In the genomic region with DNA sequence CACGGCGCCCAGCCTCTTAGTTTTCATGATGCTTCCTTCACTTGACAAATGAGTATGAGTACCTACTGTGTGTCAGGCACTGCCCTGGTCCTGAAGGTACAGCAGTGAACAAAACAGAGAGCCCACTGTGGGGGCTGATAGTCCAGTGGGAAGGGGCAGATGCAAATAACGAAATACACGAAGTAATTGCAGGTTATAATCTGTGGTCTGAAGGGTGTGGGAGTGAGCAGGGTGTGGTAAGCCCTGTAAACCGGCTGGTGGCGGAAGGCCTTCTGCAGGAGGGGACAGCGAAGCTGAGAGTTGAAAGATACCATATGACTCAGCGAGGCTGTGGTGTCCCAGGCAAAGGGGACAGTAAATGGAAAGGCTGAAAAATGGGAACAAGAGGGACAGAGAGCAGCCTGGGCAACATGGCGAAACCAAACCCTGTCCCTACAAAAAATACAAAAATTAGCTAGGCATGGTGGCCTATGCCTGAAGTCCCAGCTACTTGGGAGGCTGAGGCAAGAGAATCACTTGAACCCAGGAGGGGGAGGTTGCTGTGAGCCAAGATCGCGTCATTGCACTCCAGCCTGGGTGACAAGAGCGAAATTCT, we compare ENCODE assay signal across 9 cellular contexts.
DNase-seq lines count a peak whose midpoint lies in the region; ATAC-seq and TF ChIP-seq lines count a peak whose summit lies in the region.
"Had no signal": no experiment of that assay in that cellular context is flagged by ENCODE, and none has a peak within 500 bp of the region (broad histone marks: within the 10 kb centered on the region; RNA-seq: fewer than 3 reads in every experiment).

No MANE protein-coding gene starts in this region.

- H3K9me2 ChIP-seq in HCT116 (ENCODE audit: insufficient read depth), result no peaks in the 10 kb centered on the region

- intact Hi-C loops in HCT116 (cut with micrococcal nuclease) (no loop called here), natural killer cell (cut with micrococcal nuclease) (no loop called here)

- H3K27ac ChIP-seq in HCT116 (ENCODE audit: low read depth, low read length) (no peak overlapping the region), RWPE1 (peak overlapping the region; percentile 43)

- H3K4me3 Mint-ChIP-seq in natural killer cell, result peak overlapping the region; percentile 70

- TF ChIP-seq POLR2A in HCT116 (IDR thresholded peaks at IDR 0.05; ENCODE audit: borderline replicate concordance, extremely low read depth, insufficient read depth, insufficient read length), result no peak

- no peak; the same call in 1 of the 2 replicates for TF ChIP-seq RAD21 in HCT116 (IDR thresholded peaks at IDR 0.05; ENCODE audit: low read depth)

- no peak overlapping the region for H2AFZ ChIP-seq in HCT116 (ENCODE audit: low read depth, low read length, poor library complexity, severe bottlenecking)

- H3K4me2 ChIP-seq in HCT116 (ENCODE audit: low read length), result peak overlapping the region; percentile 29; the same call in 1 of the 2 replicates

- ATAC-seq in HCT116 (peak; percentile 65), natural killer cell (peak; percentile 58 to 82 (median 70))

- H3K27me3 Mint-ChIP-seq in natural killer cell (ENCODE audit: low read depth in 2 of 2), result peaks cover 6 to 14% of the 10 kb centered on the region in 2 donors

- POLR2A ChIA-PET in HCT116 (lab: Charles Lee), result no interaction called here
- POLR2A ChIA-PET in RWPE1 (lab: Yijun Ruan, JAX; ENCODE audit: low non-redundant PET), result no interaction called here

- RAD21 ChIA-PET in HCT116 (lab: Charles Lee; ENCODE audit: low non-redundant PET in 1 of 2, low total read pairs in 2 of 2, uncharacterized antibody in 2 of 2, unreplicated experiment in 2 of 2), result no interaction called here

- peaks cover 0 to 5% of the 10 kb centered on the region in 2 experiments; a peak in 2 of 4 replicates for H3K4me1 ChIP-seq in HCT116 (ENCODE audit: control insufficient read depth in 1 of 2, insufficient read depth in 2 of 2, low read length in 2 of 2)

- no peaks in the 10 kb centered on the region for H3K36me3 ChIP-seq in HCT116 (ENCODE audit: control insufficient read depth in 1 of 2, insufficient read depth in 2 of 2, low read length in 2 of 2)

- H3K4me1 Mint-ChIP-seq in natural killer cell, result peaks cover 12 to 17% of the 10 kb centered on the region in 2 donors

- no peaks in the 10 kb centered on the region for H3K79me2 ChIP-seq in HCT116 (ENCODE audit: insufficient read depth, low read length)

- no peak overlapping the region for H3K4me3 ChIP-seq in HCT116 (replicated peaks in 1 of 2; ENCODE audit: low read depth in 1 of 2, low read length in 2 of 2)

- peak; percentile 78 for DNase-seq in NK-92 treated with Interleukin-12 subunit alpha and Interleukin-12 subunit beta, amount 100 ng/mL, for 24 hours (lab: John Stamatoyannopoulos, UW)
- no peak for DNase-seq in NK-92 (lab: John Stamatoyannopoulos, UW; ENCODE audit: unreplicated experiment)
- DNase-seq in HCT116 (ENCODE audit: low read depth, low spot score), result no peak
- no peak for DNase-seq in RWPE1 (ENCODE audit: low spot score)
- no peak for DNase-seq in natural killer cell
- DNase-seq in NCI-H146 treated with DMSO at 0.1 percent for 48 hours (lab: John Stamatoyannopoulos, UW; ENCODE audit: unreplicated experiment), result no peak
- DNase-seq in iPS-NIHi7 (ENCODE audit: extremely low spot score), result no peak
- no peak for DNase-seq in cerebellar nuclear complex (lab: John Stamatoyannopoulos, UW)
- DNase-seq: IMR-90 had no signal

- no peaks in the 10 kb centered on the region for H3K9me3 ChIP-seq in HCT116 (ENCODE audit: control insufficient read depth in 1 of 2, insufficient read depth in 1 of 2, low read depth in 1 of 2, low read length in 2 of 2)

- H3K27me3 ChIP-seq in HCT116 (ENCODE audit: insufficient read depth, low read length), result no peaks in the 10 kb centered on the region

- no peaks in the 10 kb centered on the region for H3K9me3 Mint-ChIP-seq in natural killer cell

- no peaks in the 10 kb centered on the region for H3K36me3 Mint-ChIP-seq in natural killer cell

- H3K27ac Mint-ChIP-seq in natural killer cell, result peak overlapping the region in 1 of 2 donors; percentile 9

- BruUV-seq in HCT116 (replicated peaks; lab: Mats Ljungman, UMichigan), result no TSS peak

- no peaks in the 10 kb centered on the region for H4K20me1 ChIP-seq in HCT116 (ENCODE audit: insufficient read depth)

- CTCF ChIA-PET in HCT116 (lab: Charles Lee) (interaction anchor here (0.7 kb wide), 1 partner anchor 14 kb away, joined by 3 read pairs; no protein-coding TSS in a partner anchor), RWPE1 (lab: Yijun Ruan, JAX) (interaction anchor here (0.6 to 1.7 kb wide), 2 partner anchors 16 to 77 kb away, joined by 3 to 5 read pairs; no protein-coding TSS in a partner anchor)

- TF ChIP-seq CTCF in HCT116 (IDR thresholded peaks at IDR 0.05 in 2 of 3, conservative IDR thresholded peaks at IDR 0.05 in 1 of 3; ENCODE audit: borderline replicate concordance in 1 of 3, insufficient read depth in 1 of 3, low read depth in 2 of 3, low read length in 2 of 3) (no peak), RWPE1 (conservative IDR thresholded peaks at IDR 0.05; ENCODE audit: low read depth) (no peak), natural killer cell (IDR thresholded peaks at IDR 0.05) (no peak)

- no peak overlapping the region for H3K9ac ChIP-seq in HCT116 (ENCODE audit: low read length)

TF ChIP-seq in HCT116, 20 proteins besides CTCF, POLR2A, EP300 and RAD21:
- no peak for TF ChIP-seq YY1 (IDR thresholded peaks at IDR 0.05; ENCODE audit: extremely low read depth, insufficient replicate concordance, low read depth, low read length)
- TF ChIP-seq, protein P1, sequence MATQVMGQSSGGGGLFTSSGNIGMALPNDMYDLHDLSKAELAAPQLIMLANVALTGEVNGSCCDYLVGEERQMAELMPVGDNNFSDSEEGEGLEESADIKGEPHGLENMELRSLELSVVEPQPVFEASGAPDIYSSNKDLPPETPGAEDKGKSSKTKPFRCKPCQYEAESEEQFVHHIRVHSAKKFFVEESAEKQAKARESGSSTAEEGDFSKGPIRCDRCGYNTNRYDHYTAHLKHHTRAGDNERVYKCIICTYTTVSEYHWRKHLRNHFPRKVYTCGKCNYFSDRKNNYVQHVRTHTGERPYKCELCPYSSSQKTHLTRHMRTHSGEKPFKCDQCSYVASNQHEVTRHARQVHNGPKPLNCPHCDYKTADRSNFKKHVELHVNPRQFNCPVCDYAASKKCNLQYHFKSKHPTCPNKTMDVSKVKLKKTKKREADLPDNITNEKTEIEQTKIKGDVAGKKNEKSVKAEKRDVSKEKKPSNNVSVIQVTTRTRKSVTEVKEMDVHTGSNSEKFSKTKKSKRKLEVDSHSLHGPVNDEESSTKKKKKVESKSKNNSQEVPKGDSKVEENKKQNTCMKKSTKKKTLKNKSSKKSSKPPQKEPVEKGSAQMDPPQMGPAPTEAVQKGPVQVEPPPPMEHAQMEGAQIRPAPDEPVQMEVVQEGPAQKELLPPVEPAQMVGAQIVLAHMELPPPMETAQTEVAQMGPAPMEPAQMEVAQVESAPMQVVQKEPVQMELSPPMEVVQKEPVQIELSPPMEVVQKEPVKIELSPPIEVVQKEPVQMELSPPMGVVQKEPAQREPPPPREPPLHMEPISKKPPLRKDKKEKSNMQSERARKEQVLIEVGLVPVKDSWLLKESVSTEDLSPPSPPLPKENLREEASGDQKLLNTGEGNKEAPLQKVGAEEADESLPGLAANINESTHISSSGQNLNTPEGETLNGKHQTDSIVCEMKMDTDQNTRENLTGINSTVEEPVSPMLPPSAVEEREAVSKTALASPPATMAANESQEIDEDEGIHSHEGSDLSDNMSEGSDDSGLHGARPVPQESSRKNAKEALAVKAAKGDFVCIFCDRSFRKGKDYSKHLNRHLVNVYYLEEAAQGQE (IDR thresholded peaks at IDR 0.05; ENCODE audit: low read depth), result no peak
